Comparison of ENCODE assay signal across 10 cellular contexts in genomic region chr7:24828871-24829661, GRCh38.
DNase-seq lines count a peak whose midpoint lies in the region; ATAC-seq and TF ChIP-seq lines count a peak whose summit lies in the region.
"Had no signal": no experiment of that assay in that cellular context is flagged by ENCODE, and none has a peak within 500 bp of the region (broad histone marks: within the 10 kb centered on the region; RNA-seq: fewer than 3 reads in every experiment).

No MANE protein-coding gene starts in this region.

- H3K4me1 ChIP-seq in RWPE2 (ENCODE audit: insufficient read depth, poor library complexity, severe bottlenecking) = peaks cover 61% of the 10 kb centered on the region
- H3K4me1 ChIP-seq in esophagus muscularis mucosa = peaks cover 20 to 69% (median 47%) of the 10 kb centered on the region in 4 donors
- H3K4me1 ChIP-seq in parathyroid adenoma = no peaks in the 10 kb centered on the region

- intact Hi-C loops in esophagus muscularis mucosa (cut with DNase I) = loop anchor here (5.0 kb wide), 1 partner anchor 153 kb away; the partner anchor contains the start of gene OSBPL3

- H3K4me2 ChIP-seq in parathyroid adenoma (ENCODE audit: low read length) = no peak overlapping the region

- no peaks in the 10 kb centered on the region for H3K9me3 ChIP-seq in RWPE2 (ENCODE audit: severe bottlenecking)
- no peaks in the 10 kb centered on the region for H3K9me3 ChIP-seq in esophagus muscularis mucosa
- H3K9me3 ChIP-seq in parathyroid adenoma (ENCODE audit: control insufficient read depth, low read length) = no peaks in the 10 kb centered on the region
- H3K9me3 ChIP-seq: left lung, thyroid gland had no signal

- no peaks in the 10 kb centered on the region for H3K27me3 ChIP-seq in RWPE2 (ENCODE audit: insufficient read depth, poor library complexity, severe bottlenecking)
- H3K27me3 ChIP-seq in esophagus muscularis mucosa = no peaks in the 10 kb centered on the region
- H3K27me3 ChIP-seq in parathyroid adenoma (ENCODE audit: control insufficient read depth, insufficient read depth, low read length) = no peaks in the 10 kb centered on the region
- H3K27me3 ChIP-seq: left lung, thyroid gland had no signal

- WGBS in esophagus muscularis mucosa = 77% methylated on average over 1 of the region's 1 CpG

- no peak overlapping the region for H2AFZ ChIP-seq in parathyroid adenoma

- peak; percentile 30 for DNase-seq in NCI-H1092 treated with DMSO at 0.1 percent for 48 hours (lab: John Stamatoyannopoulos, UW)
- no peak for DNase-seq in NCI-H1092 (lab: John Stamatoyannopoulos, UW)
- no peak for DNase-seq in RWPE2 (ENCODE audit: low spot score)
- DNase-seq in esophagus muscularis mucosa (ENCODE audit: extremely low spot score) = no peak
- no peak for DNase-seq in NCI-H774 (lab: John Stamatoyannopoulos, UW)
- DNase-seq in stimulated activated CD4-positive, alpha-beta T cell treated with anti-CD3 and anti-CD28 coated beads, Interleukin-4, amount 100 ng/mL, for 4 hours = no peak
- DNase-seq in NCI-H82 (lab: John Stamatoyannopoulos, UW) = no peak
- DNase-seq: left lung, thyroid gland had no signal

- no peak overlapping the region for H3K9ac ChIP-seq in parathyroid adenoma

- no peak for TF ChIP-seq POLR2A in esophagus muscularis mucosa (IDR thresholded peaks at IDR 0.05; ENCODE audit: low read depth)

- TF ChIP-seq EP300 in esophagus muscularis mucosa (IDR thresholded peaks at IDR 0.05) = no peak

- peak overlapping the region; percentile 97 for H3K27ac ChIP-seq in RWPE2 (ENCODE audit: poor library complexity, severe bottlenecking)
- peak overlapping the region; percentile 33 to 54 (median 46) for H3K27ac ChIP-seq in esophagus muscularis mucosa (replicated peaks in 1 of 4)
- peak overlapping the region; percentile 16 for H3K27ac ChIP-seq in parathyroid adenoma
- H3K27ac ChIP-seq: left lung, thyroid gland had no signal

- H3K36me3 ChIP-seq in RWPE2 (ENCODE audit: low read depth) (peaks cover 30% of the 10 kb centered on the region), esophagus muscularis mucosa (no peaks in the 10 kb centered on the region), parathyroid adenoma (ENCODE audit: control insufficient read depth, insufficient read depth, low read length) (no peaks in the 10 kb centered on the region)
- H3K36me3 ChIP-seq: left lung had no signal

- no peak for ATAC-seq in RWPE2 (ENCODE audit: low read depth)
- ATAC-seq: left lung had no signal

- H3K4me3 ChIP-seq in RWPE2 (ENCODE audit: severe bottlenecking) (no peak overlapping the region), esophagus muscularis mucosa (no peak overlapping the region), parathyroid adenoma (ENCODE audit: low read depth, low read length) (no peak overlapping the region)
- H3K4me3 ChIP-seq: left lung, thyroid gland had no signal

- TF ChIP-seq CTCF in RWPE2 (IDR thresholded peaks at IDR 0.05; ENCODE audit: poor library complexity, severe bottlenecking) (no peak), esophagus muscularis mucosa (IDR thresholded peaks at IDR 0.05) (no peak), parathyroid adenoma (IDR thresholded peaks at IDR 0.05) (no peak)

- H3K79me2 ChIP-seq in parathyroid adenoma = no peaks in the 10 kb centered on the region

Comparison
In these comparisons a context has a peak if more than half of its experiments do, and no peak if none do; other contexts are left out.
1. H3K27ac ChIP-seq: peak in every context shown above with its lines; median percentile 97 in RWPE2; 46 in esophagus muscularis mucosa; 16 in parathyroid adenoma.